ENCODE assay signal across 13 cellular contexts in the genomic region with DNA sequence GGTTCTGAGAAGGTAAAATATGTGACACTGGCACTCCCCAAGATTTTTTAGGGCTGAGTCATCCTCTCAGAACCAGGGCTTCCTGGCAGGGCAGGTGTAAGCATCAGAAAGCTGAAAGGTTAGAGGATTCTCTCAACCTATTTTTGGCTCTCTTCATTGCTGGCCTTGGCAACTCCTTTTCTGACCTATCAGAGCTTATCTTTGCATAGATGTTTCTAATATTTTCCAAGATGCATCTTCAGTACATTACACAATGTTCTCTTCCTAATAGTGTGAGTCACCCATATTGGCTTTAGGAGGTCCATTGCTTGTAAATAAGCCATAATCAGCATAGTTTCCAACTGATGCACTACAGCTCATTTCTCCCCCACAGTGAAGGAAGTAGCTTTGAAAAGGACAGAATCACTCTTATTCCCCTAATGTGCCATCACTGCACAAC.
A peak's percentile ranks its signal among the peaks of the same experiment; 100 is the strongest.
DNase-seq lines count a peak whose midpoint lies in the region; ATAC-seq and TF ChIP-seq lines count a peak whose summit lies in the region.
"Had no signal": no experiment of that assay in that cellular context is flagged by ENCODE, and none has a peak within 500 bp of the region (broad histone marks: within the 10 kb centered on the region; RNA-seq: fewer than 3 reads in every experiment).

No MANE protein-coding gene starts in this region.

- H3K27ac ChIP-seq in AG04450 (ENCODE audit: low read depth, low read length) (no peak overlapping the region), HUES6 (ENCODE audit: low read depth, low read length) (peak overlapping the region; percentile 12; the same call in 1 of the 2 replicates), left lung (peak overlapping the region in 1 of 2 donors; percentile 9)

- POLR2A ChIA-PET in AG04450 (lab: Yijun Ruan, JAX), result no interaction called here

- CTCF ChIA-PET in AG04450 (lab: Charles Lee), result no interaction called here

- no peaks in the 10 kb centered on the region for H3K9me3 ChIP-seq in AG04450 (ENCODE audit: control insufficient read depth, insufficient read depth, low read length)
- no peaks in the 10 kb centered on the region for H3K9me3 ChIP-seq in HUES6 (ENCODE audit: control insufficient read depth, insufficient read depth, low read depth, low read length)
- no peaks in the 10 kb centered on the region for H3K9me3 ChIP-seq in left lung

- no peak overlapping the region for H3K4me3 ChIP-seq in AG04450 (ENCODE audit: low read depth, low read length)
- H3K4me3 ChIP-seq in HUES6 (ENCODE audit: low read depth, low read length), result no peak overlapping the region
- no peak overlapping the region for H3K4me3 ChIP-seq in left lung

- no peak overlapping the region for H3K9ac ChIP-seq in HUES6 (ENCODE audit: low read length)

- no peaks in the 10 kb centered on the region for H3K27me3 ChIP-seq in AG04450 (ENCODE audit: control insufficient read depth, insufficient read depth, low read length)
- H3K27me3 ChIP-seq in HUES6 (ENCODE audit: control insufficient read depth, insufficient read depth, low read length), result no peaks in the 10 kb centered on the region
- H3K27me3 ChIP-seq in left lung, result no peaks in the 10 kb centered on the region

- TF ChIP-seq CTCF in AG04450 (IDR thresholded peaks at IDR 0.05; ENCODE audit: low read depth, low read length) (no peak), left lung (IDR thresholded peaks at IDR 0.05) (no peak)

- H3K4me1 ChIP-seq in HUES6 (ENCODE audit: control insufficient read depth, insufficient read depth, low read length) (peaks cover 22% of the 10 kb centered on the region), left lung (peaks cover 0 to 4% of the 10 kb centered on the region in 2 donors)

- ATAC-seq in left lung (peak; percentile 87), HG02610 (IDR thresholded peaks at IDR 0.05; ENCODE audit: unreplicated experiment) (no peak), GM18511 (IDR thresholded peaks at IDR 0.05; ENCODE audit: unreplicated experiment) (no peak), GM19467 (IDR thresholded peaks at IDR 0.05; ENCODE audit: unreplicated experiment) (no peak)
- ATAC-seq: activated T-cell treated with anti-CD3 and anti-CD28 coated beads, Interleukin-2, amount 50 U/mL, for 4 hours had no signal

- intact Hi-C loops in left lung (cut with DNase I), result no loop called here
- intact Hi-C loops in posterior cingulate gyrus (cut with DNase I), result no loop called here

- peak; percentile 15 for DNase-seq in AG04450 (ENCODE audit: low read depth, low spot score)
- peak; percentile 38 for DNase-seq in brain pericyte (ENCODE audit: low read depth, low spot score)
- DNase-seq in left lung, result peak in 1 of 2 donors; percentile 32
- no peak for DNase-seq in posterior cingulate gyrus
- DNase-seq: activated T-cell treated with anti-CD3 and anti-CD28 coated beads, Interleukin-2, amount 50 U/mL, for 4 hours; CD4-positive, CD25-positive, alpha-beta regulatory T cell; erythroblast; NCI-H1436; stimulated activated CD4-positive, alpha-beta T cell treated with anti-CD3 and anti-CD28 coated beads, Interleukin-4, amount 100 ng/mL, for 24 hours had no signal

- H3K36me3 ChIP-seq in HUES6 (ENCODE audit: control insufficient read depth, insufficient read depth, low read length) (no peaks in the 10 kb centered on the region), left lung (no peaks in the 10 kb centered on the region)

Comparison
In these comparisons a context has a peak if more than half of its experiments do, and no peak if none do; other contexts are left out.
1. DNase-seq: peak in AG04450 (single experiment) and brain pericyte (single experiment); none in posterior cingulate gyrus (0 of 10).